In genomic region chr2:172962064-172962463, GRCh38 we compare ENCODE assay signal across 13 cellular contexts.
DNase-seq lines count a peak whose midpoint lies in the region; ATAC-seq, FAIRE-seq and TF ChIP-seq lines count a peak whose summit lies in the region.
"Had no signal": no experiment of that assay in that cellular context is flagged by ENCODE, and none has a peak within 500 bp of the region (broad histone marks: within the 10 kb centered on the region; RNA-seq: fewer than 3 reads in every experiment).

No MANE protein-coding gene starts in this region.

- no peak for ATAC-seq in activated CD8-positive, alpha-beta T cell treated with anti-CD3 and anti-CD28 coated beads for 36 hours
- no peak for ATAC-seq in activated CD8-positive, alpha-beta T cell treated with anti-CD3 and anti-CD28 coated beads, Interleukin-2, amount 10 ng/mL, durations not matched to agents 7 days and 5 days
- no peak for ATAC-seq in GM21529 (IDR thresholded peaks at IDR 0.05; ENCODE audit: unreplicated experiment)

- H3K27me3 ChIP-seq in PC-9 (ENCODE audit: insufficient read depth, low read depth), result no peaks in the 10 kb centered on the region
- no peaks in the 10 kb centered on the region for H3K27me3 ChIP-seq in endothelial cell of umbilical vein (ENCODE audit: control insufficient read depth in 2 of 2, insufficient read depth in 2 of 2, low read length in 2 of 2)

- H3K4me3 ChIP-seq in PC-9 (no peak overlapping the region), endothelial cell of umbilical vein (replicated peaks in 1 of 3; ENCODE audit: insufficient read depth in 1 of 3, low read depth in 1 of 3, low read length in 3 of 3) (no peak overlapping the region)

- H3K27ac Mint-ChIP-seq in activated CD8-positive, alpha-beta T cell treated with anti-CD3 and anti-CD28 coated beads for 36 hours, result peak overlapping the region; percentile 60
- no peak overlapping the region for H3K27ac Mint-ChIP-seq in activated CD8-positive, alpha-beta T cell treated with anti-CD3 and anti-CD28 coated beads, Interleukin-2, amount 10 ng/mL, durations not matched to agents 7 days and 5 days
- peak overlapping the region in 5 of 7 donors; percentile 75 to 87 (median 79) for H3K27ac Mint-ChIP-seq in CD14-positive monocyte
- H3K27ac Mint-ChIP-seq: CD4-positive, alpha-beta memory T cell had no signal

- H3K27me3 Mint-ChIP-seq in activated CD8-positive, alpha-beta T cell treated with anti-CD3 and anti-CD28 coated beads for 36 hours, result peaks cover 3% of the 10 kb centered on the region
- H3K27me3 Mint-ChIP-seq in activated CD8-positive, alpha-beta T cell treated with anti-CD3 and anti-CD28 coated beads, Interleukin-2, amount 10 ng/mL, durations not matched to agents 7 days and 5 days (ENCODE audit: low read depth), result no peaks in the 10 kb centered on the region
- H3K27me3 Mint-ChIP-seq in CD14-positive monocyte (ENCODE audit: low read depth in 3 of 3), result peaks cover 0 to 3% (median 0%) of the 10 kb centered on the region in 3 donors

- BruUV-seq in PC-9 (replicated peaks; lab: Mats Ljungman, UMichigan) (no TSS peak), endothelial cell of umbilical vein (replicated peaks; lab: Mats Ljungman, UMichigan) (no TSS peak)

- peak overlapping the region; percentile 16; the same call in 1 of the 2 replicates for H2AFZ ChIP-seq in PC-9
- H2AFZ ChIP-seq in endothelial cell of umbilical vein (ENCODE audit: low read depth, low read length), result no peak overlapping the region

- H3K79me2 ChIP-seq in PC-9 (ENCODE audit: low read depth) (no peaks in the 10 kb centered on the region), endothelial cell of umbilical vein (ENCODE audit: control insufficient read depth, insufficient read depth, low read length) (no peaks in the 10 kb centered on the region)

- no peak for FAIRE-seq in endothelial cell of umbilical vein (lab: Jason Lieb, UNC)
- FAIRE-seq: A204.1 had no signal

- H4K20me1 ChIP-seq in PC-9 (ENCODE audit: insufficient read depth), result no peaks in the 10 kb centered on the region
- H4K20me1 ChIP-seq in endothelial cell of umbilical vein (replicated peaks; ENCODE audit: control insufficient read depth, extremely low read depth, insufficient read depth, low read length), result no peaks in the 10 kb centered on the region

- no peak overlapping the region for H3K4me2 ChIP-seq in PC-9
- peak overlapping the region; percentile 64 for H3K4me2 ChIP-seq in endothelial cell of umbilical vein (ENCODE audit: insufficient read depth, low read length)

- TF ChIP-seq CTCF in activated CD8-positive, alpha-beta T cell treated with anti-CD3 and anti-CD28 coated beads for 36 hours (IDR thresholded peaks at IDR 0.05), result no peak
- TF ChIP-seq CTCF in CD14-positive monocyte (IDR thresholded peaks at IDR 0.05), result no peak
- TF ChIP-seq CTCF in PC-9 (conservative IDR thresholded peaks at IDR 0.05), result no peak
- TF ChIP-seq CTCF in endothelial cell of umbilical vein (IDR thresholded peaks at IDR 0.05; ENCODE audit: extremely low read depth in 1 of 2, insufficient read depth in 1 of 2, low read depth in 1 of 2, low read length in 2 of 2), result no peak

- DNase-seq in activated CD8-positive, alpha-beta T cell treated with anti-CD3 and anti-CD28 coated beads for 36 hours, result no peak
- DNase-seq in activated CD8-positive, alpha-beta T cell treated with anti-CD3 and anti-CD28 coated beads, Interleukin-2, amount 10 ng/mL, durations not matched to agents 7 days and 5 days, result no peak
- DNase-seq in CD14-positive monocyte (ENCODE audit: low spot score) (no peak), PC-9 (no peak), endothelial cell of umbilical vein (ENCODE audit: low read depth, low spot score) (no peak), NCI-H345 (lab: John Stamatoyannopoulos, UW) (no peak)
- DNase-seq: CD4-positive, alpha-beta memory T cell; NCI-H1694 treated with DMSO at 0.1 percent for 48 hours; NCI-H510A; NCI-H748 treated with DMSO at 0.1 percent for 48 hours; SHP77 had no signal

- no peak for TF ChIP-seq POLR2A in endothelial cell of umbilical vein (IDR thresholded peaks at IDR 0.05; ENCODE audit: low read depth, low read length)

- dilution Hi-C loops in endothelial cell of umbilical vein (cut with MboI; ENCODE audit: extremely low pct_ligation_motif_present, low sequenced_read_pairs), result no loop called here

- 0 out of 2 replicates have a peak, but pooled peaks cover 5% of the 10 kb centered on the region for H3K36me3 ChIP-seq in PC-9 (ENCODE audit: low read depth)
- H3K36me3 ChIP-seq in endothelial cell of umbilical vein (ENCODE audit: control insufficient read depth in 2 of 2, extremely low read depth in 1 of 2, insufficient read depth in 2 of 2, low read length in 2 of 2), result no peaks in the 10 kb centered on the region

- peaks cover 21% of the 10 kb centered on the region for H3K4me1 ChIP-seq in PC-9 (replicated peaks; ENCODE audit: insufficient read depth)
- peaks cover 27% of the 10 kb centered on the region for H3K4me1 ChIP-seq in endothelial cell of umbilical vein (ENCODE audit: control insufficient read depth, extremely low read depth, insufficient read depth, low read length)

- H3K4me1 Mint-ChIP-seq in activated CD8-positive, alpha-beta T cell treated with anti-CD3 and anti-CD28 coated beads for 36 hours (ENCODE audit: low read depth), result peaks cover 25% of the 10 kb centered on the region
- peaks cover 10% of the 10 kb centered on the region for H3K4me1 Mint-ChIP-seq in activated CD8-positive, alpha-beta T cell treated with anti-CD3 and anti-CD28 coated beads, Interleukin-2, amount 10 ng/mL, durations not matched to agents 7 days and 5 days (ENCODE audit: low read depth)
- peaks cover 15% of the 10 kb centered on the region for H3K4me1 Mint-ChIP-seq in CD14-positive monocyte
- H3K4me1 Mint-ChIP-seq: CD4-positive, alpha-beta memory T cell had no signal

- no peak overlapping the region for H3K4me3 Mint-ChIP-seq in activated CD8-positive, alpha-beta T cell treated with anti-CD3 and anti-CD28 coated beads for 36 hours
- H3K4me3 Mint-ChIP-seq in activated CD8-positive, alpha-beta T cell treated with anti-CD3 and anti-CD28 coated beads, Interleukin-2, amount 10 ng/mL, durations not matched to agents 7 days and 5 days, result no peak overlapping the region
- H3K4me3 Mint-ChIP-seq in CD14-positive monocyte, result no peak overlapping the region
- H3K4me3 Mint-ChIP-seq: CD4-positive, alpha-beta memory T cell had no signal

- H3K9me1 ChIP-seq in endothelial cell of umbilical vein (replicated peaks; ENCODE audit: control insufficient read depth, extremely low read depth, insufficient read depth, low read length), result no peaks in the 10 kb centered on the region

- H3K9me3 ChIP-seq in PC-9 (ENCODE audit: insufficient read depth, low read depth) (peaks cover 22% of the 10 kb centered on the region), endothelial cell of umbilical vein (replicated peaks; ENCODE audit: control insufficient read depth, insufficient read depth, low read length) (no peaks in the 10 kb centered on the region)

- no peak overlapping the region for H3K9ac ChIP-seq in endothelial cell of umbilical vein (replicated peaks; ENCODE audit: extremely low read depth, insufficient read depth, low read length)

- POLR2A ChIA-PET in activated CD8-positive, alpha-beta T cell treated with anti-CD3 and anti-CD28 coated beads for 36 hours (lab: Charles Lee), result interaction anchor here (0.5 kb wide), 1 partner anchor 9 kb away, joined by 7 read pairs; no protein-coding TSS in a partner anchor
- POLR2A ChIA-PET in activated CD8-positive, alpha-beta T cell treated with anti-CD3 and anti-CD28 coated beads, Interleukin-2, amount 10 ng/mL, durations not matched to agents 7 days and 5 days (lab: Charles Lee), result no interaction called here
- POLR2A ChIA-PET in PC-9 (lab: Charles Lee; ENCODE audit: unreplicated experiment), result no interaction called here
- POLR2A ChIA-PET in endothelial cell of umbilical vein (lab: Charles Lee), result no interaction called here

- CTCF ChIA-PET in activated CD8-positive, alpha-beta T cell treated with anti-CD3 and anti-CD28 coated beads for 36 hours (lab: Charles Lee), result interaction anchor here (1.2 kb wide), 1 partner anchor 18 kb away, joined by 3 read pairs; no protein-coding TSS in a partner anchor
- CTCF ChIA-PET in activated CD8-positive, alpha-beta T cell treated with anti-CD3 and anti-CD28 coated beads, Interleukin-2, amount 10 ng/mL, durations not matched to agents 7 days and 5 days (lab: Charles Lee), result interaction anchor here (1.1 kb wide), 1 partner anchor 9 kb away, joined by 5 read pairs; no protein-coding TSS in a partner anchor
- CTCF ChIA-PET in PC-9 (lab: Charles Lee) (no interaction called here), endothelial cell of umbilical vein (lab: Charles Lee) (no interaction called here)

- H3F3A ChIP-seq in PC-9 (ENCODE audit: insufficient read depth, low read depth), result peaks cover 9% of the 10 kb centered on the region; the same call in 1 of the 2 replicates

- H3K9me2 ChIP-seq in PC-9 (ENCODE audit: insufficient read depth), result no peaks in the 10 kb centered on the region

- peaks cover 2% of the 10 kb centered on the region for H3K9me3 Mint-ChIP-seq in activated CD8-positive, alpha-beta T cell treated with anti-CD3 and anti-CD28 coated beads for 36 hours
- no peaks in the 10 kb centered on the region for H3K9me3 Mint-ChIP-seq in activated CD8-positive, alpha-beta T cell treated with anti-CD3 and anti-CD28 coated beads, Interleukin-2, amount 10 ng/mL, durations not matched to agents 7 days and 5 days (ENCODE audit: insufficient read depth)
- H3K9me3 Mint-ChIP-seq in CD14-positive monocyte, result peaks cover 0 to 2% (median 0%) of the 10 kb centered on the region in 7 donors
- H3K9me3 Mint-ChIP-seq: CD4-positive, alpha-beta memory T cell had no signal

- peaks cover 2% of the 10 kb centered on the region for H3K36me3 Mint-ChIP-seq in activated CD8-positive, alpha-beta T cell treated with anti-CD3 and anti-CD28 coated beads for 36 hours (ENCODE audit: low read depth)
- no peaks in the 10 kb centered on the region for H3K36me3 Mint-ChIP-seq in activated CD8-positive, alpha-beta T cell treated with anti-CD3 and anti-CD28 coated beads, Interleukin-2, amount 10 ng/mL, durations not matched to agents 7 days and 5 days (ENCODE audit: low read depth)
- no peaks in the 10 kb centered on the region for H3K36me3 Mint-ChIP-seq in CD14-positive monocyte
- H3K36me3 Mint-ChIP-seq: CD4-positive, alpha-beta memory T cell had no signal

- intact Hi-C loops in activated CD8-positive, alpha-beta T cell treated with anti-CD3 and anti-CD28 coated beads for 36 hours (cut with micrococcal nuclease), result no loop called here
- intact Hi-C loops in CD14-positive monocyte (cut with micrococcal nuclease) (no loop called here), PC-9 (cut with micrococcal nuclease; ENCODE audit: unreplicated experiment) (no loop called here), endothelial cell of umbilical vein (cut with micrococcal nuclease) (no loop called here)

- H3K27ac ChIP-seq in PC-9 (peak overlapping the region; percentile 67), endothelial cell of umbilical vein (ENCODE audit: insufficient read depth, low read depth, low read length) (peak overlapping the region; percentile 88)

TF ChIP-seq in endothelial cell of umbilical vein, 7 proteins besides CTCF, POLR2A, EP300 and RAD21 (continues in another document):
- no peak for TF ChIP-seq EZH2 (IDR thresholded peaks at IDR 0.05; ENCODE audit: borderline replicate concordance, low read depth, low read length, severe bottlenecking)
- no peak for TF ChIP-seq POLR2AphosphoS5 (IDR thresholded peaks at IDR 0.05; ENCODE audit: insufficient read depth, low read depth, low read length)

Comparison
In these comparisons a context has a peak if more than half of its experiments do, and no peak if none do; other contexts are left out.
1. CTCF ChIA-PET loops: an anchor here in activated CD8-positive, alpha-beta T cell treated with anti-CD3 and anti-CD28 coated beads for 36 hours (1.2 kb wide) and activated CD8-positive, alpha-beta T cell treated with anti-CD3 and anti-CD28 coated beads, Interleukin-2, amount 10 ng/mL, durations not matched to agents 7 days and 5 days (1.1 kb wide); none called in PC-9 and endothelial cell of umbilical vein.